ENCODE assay signal across 1 cellular context in genomic region chr1:173303984-173304383, GRCh38.
TF ChIP-seq lines count a peak whose summit lies in the region.

No MANE protein-coding gene starts in this region.

TF ChIP-seq in GM12878, 131 proteins besides CTCF, POLR2A, EP300 and RAD21 (continued from another document):
- TF ChIP-seq ASH2L (IDR thresholded peaks at IDR 0.05; ENCODE audit: borderline replicate concordance, low read depth) (no peak), CBX3 (IDR thresholded peaks at IDR 0.05; ENCODE audit: borderline replicate concordance, low read depth) (no peak), BCL11A (IDR thresholded peaks at IDR 0.05; ENCODE audit: low read depth, low read length) (peak; percentile 42; the same call in 1 of the 2 replicates), NR2F1 (conservative IDR thresholded peaks at IDR 0.05) (peak; percentile 47; the same call in 1 of the 2 replicates), HDAC6 (IDR thresholded peaks at IDR 0.05; ENCODE audit: unreplicated experiment) (no peak), NFYA (IDR thresholded peaks at IDR 0.05; ENCODE audit: borderline replicate concordance, low read depth, low read length) (no peak), JUND (IDR thresholded peaks at IDR 0.05; ENCODE audit: low read depth, low read length) (no peak), ZNF592 (IDR thresholded peaks at IDR 0.05) (0 out of 2 replicates have a peak, but pooled peaks have one; percentile 21), EGR1 (IDR thresholded peaks at IDR 0.05; ENCODE audit: borderline replicate concordance in 1 of 2, low read depth in 2 of 2, low read length in 2 of 2) (no peak), ZNF217 (IDR thresholded peaks at IDR 0.05) (0 out of 2 replicates have a peak, but pooled peaks have one; percentile 45), NFXL1 (IDR thresholded peaks at IDR 0.05; ENCODE audit: borderline replicate concordance) (no peak), ZNF687 (IDR thresholded peaks at IDR 0.05) (no peak), ATF2 (IDR thresholded peaks at IDR 0.05; ENCODE audit: low read length) (peak; percentile 43; the same call in 1 of the 2 replicates)
